1 cellular context compared by ENCODE assay signal in the genomic region with DNA sequence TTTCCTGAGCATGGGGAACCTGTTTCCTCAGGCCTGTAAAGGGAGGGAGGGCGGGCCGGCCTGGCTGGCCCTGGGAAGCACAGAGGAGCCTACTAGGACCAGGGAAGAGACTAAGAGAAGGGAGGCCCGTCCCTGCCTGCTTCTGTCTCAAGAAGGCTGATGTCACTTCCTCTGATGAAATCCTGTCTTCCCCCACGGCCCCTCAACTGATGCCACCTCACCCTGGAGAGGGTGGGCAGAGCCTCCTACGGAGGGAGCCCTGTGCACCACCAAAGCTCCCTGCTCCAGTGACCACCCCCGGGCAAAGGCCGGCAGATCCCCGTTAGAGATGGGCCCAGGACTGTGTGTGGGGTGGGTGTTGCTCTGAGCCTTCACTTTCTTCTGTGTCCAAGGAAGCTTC.
TF ChIP-seq lines count a peak whose summit lies in the region.

No MANE protein-coding gene starts in this region.

TF ChIP-seq in endothelial cell of umbilical vein, 7 proteins besides CTCF, POLR2A, EP300 and RAD21:
- TF ChIP-seq MYC (IDR thresholded peaks at IDR 0.05; ENCODE audit: low read depth, low read length) (no peak), FOS (IDR thresholded peaks at IDR 0.05; ENCODE audit: borderline replicate concordance, insufficient read depth, low read length) (no peak), EZH2 (IDR thresholded peaks at IDR 0.05; ENCODE audit: borderline replicate concordance, low read depth, low read length, severe bottlenecking) (no peak), JUN (IDR thresholded peaks at IDR 0.05; ENCODE audit: borderline replicate concordance, insufficient read depth, insufficient read length, low read depth) (no peak), POLR2AphosphoS5 (IDR thresholded peaks at IDR 0.05; ENCODE audit: insufficient read depth, low read depth, low read length) (no peak)
- TF ChIP-seq, protein P1, sequence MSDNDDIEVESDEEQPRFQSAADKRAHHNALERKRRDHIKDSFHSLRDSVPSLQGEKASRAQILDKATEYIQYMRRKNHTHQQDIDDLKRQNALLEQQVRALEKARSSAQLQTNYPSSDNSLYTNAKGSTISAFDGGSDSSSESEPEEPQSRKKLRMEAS (IDR thresholded peaks at IDR 0.05; ENCODE audit: insufficient read depth, insufficient read length): no peak
